In genomic region chr22:23084453-23085350, GRCh38 we compare ENCODE assay signal across 2 cellular contexts.
A peak's percentile ranks its signal among the peaks of the same experiment; 100 is the strongest.
TF ChIP-seq lines count a peak whose summit lies in the region.

No MANE protein-coding gene starts in this region.

TF ChIP-seq in HepG2, 621 proteins besides CTCF, POLR2A, EP300 and RAD21:
- TF ChIP-seq YEATS2 (CRISPR knock-in tag; IDR thresholded peaks at IDR 0.05; ENCODE audit: borderline replicate concordance) (no peak), CEBPB (IDR thresholded peaks at IDR 0.05; ENCODE audit: borderline replicate concordance, low read depth, low read length) (0 out of 2 replicates have a peak, but pooled peaks have one; percentile 5)

TF ChIP-seq in K562, 482 proteins besides CTCF, POLR2A, EP300 and RAD21:
- TF ChIP-seq SMARCA5 (IDR thresholded peaks at IDR 0.05) (no peak), RFX7 (CRISPR knock-in tag; IDR thresholded peaks at IDR 0.05) (no peak), ZBED1 (IDR thresholded peaks at IDR 0.05) (no peak), THAP12 (CRISPR knock-in tag; IDR thresholded peaks at IDR 0.05) (no peak), PRMT5 (CRISPR knock-in tag; IDR thresholded peaks at IDR 0.05) (no peak), HES1 (IDR thresholded peaks at IDR 0.05; ENCODE audit: low read depth) (no peak), ZMIZ1 (IDR thresholded peaks at IDR 0.05; ENCODE audit: low read depth in 2 of 2, low read length in 2 of 2) (0 out of 4 replicates have a peak, but pooled peaks of 1 of the 2 experiments have one; percentile 32), STAT6 (CRISPR knock-in tag; IDR thresholded peaks at IDR 0.05) (0 out of 2 replicates have a peak, but pooled peaks have one; percentile 51), UBTF (IDR thresholded peaks at IDR 0.05; ENCODE audit: borderline replicate concordance in 1 of 2, low read depth in 2 of 2, low read length in 2 of 2) (peak in 1 of 2 experiments; percentile 2; a peak in 1 of 4 replicates), BRF2 (IDR thresholded peaks at IDR 0.05; ENCODE audit: borderline replicate concordance, insufficient read depth, insufficient read length) (no peak), ETS1 (conservative IDR thresholded peaks at IDR 0.05; ENCODE audit: control insufficient read depth, low read depth, low read length) (0 out of 2 replicates have a peak, but pooled peaks have one; percentile 54), KLF13 (tag; IDR thresholded peaks at IDR 0.05; ENCODE audit: borderline replicate concordance, low read depth) (0 out of 2 replicates have a peak, but pooled peaks have one; percentile 51), ZNF311 (CRISPR knock-in tag; IDR thresholded peaks at IDR 0.05) (no peak), TBL1XR1 (IDR thresholded peaks at IDR 0.05; ENCODE audit: low read length in 2 of 2) (peak in 1 of 2 experiments; percentile 65; a peak in 1 of 4 replicates), E2F1 (CRISPR knock-in tag; IDR thresholded peaks at IDR 0.05) (peak; percentile 34; the same call in 1 of the 2 replicates), ETV1 (tag; conservative IDR thresholded peaks at IDR 0.05; ENCODE audit: low read depth) (no peak), NCOA4 (IDR thresholded peaks at IDR 0.05; ENCODE audit: partially characterized antibody) (no peak), HOXB6 (CRISPR knock-in tag; IDR thresholded peaks at IDR 0.05; ENCODE audit: borderline replicate concordance) (no peak), ZBTB7A (IDR thresholded peaks at IDR 0.05; ENCODE audit: borderline replicate concordance, control insufficient read depth, low read depth, low read length) (peak; percentile 17; the same call in 1 of the 2 replicates), ARID2 (IDR thresholded peaks at IDR 0.05) (no peak), IRF9 (tag; IDR thresholded peaks at IDR 0.05) (no peak), GATAD2A (IDR thresholded peaks at IDR 0.05) (no peak), FOSL1 (tag; conservative IDR thresholded peaks at IDR 0.05) (no peak), RB1 (IDR thresholded peaks at IDR 0.05; ENCODE audit: low read depth) (peak; percentile 44; the same call in 1 of the 2 replicates), NR1H2 (CRISPR knock-in tag; IDR thresholded peaks at IDR 0.05) (no peak), SIX5 (IDR thresholded peaks at IDR 0.05; ENCODE audit: borderline replicate concordance in 1 of 2, insufficient read depth in 1 of 2, low read depth in 1 of 2, low read length in 2 of 2) (peak in 1 of 2 experiments; percentile 19; a peak in 1 of 4 replicates), ETV6 (IDR thresholded peaks at IDR 0.05; ENCODE audit: borderline replicate concordance in 1 of 2, low read depth in 2 of 2, low read length in 1 of 2) (no peak), ETV6 (CRISPR knock-in tag; IDR thresholded peaks at IDR 0.05; ENCODE audit: borderline replicate concordance) (no peak)
